ENCODE assay signal across 26 cellular contexts in the genomic region with DNA sequence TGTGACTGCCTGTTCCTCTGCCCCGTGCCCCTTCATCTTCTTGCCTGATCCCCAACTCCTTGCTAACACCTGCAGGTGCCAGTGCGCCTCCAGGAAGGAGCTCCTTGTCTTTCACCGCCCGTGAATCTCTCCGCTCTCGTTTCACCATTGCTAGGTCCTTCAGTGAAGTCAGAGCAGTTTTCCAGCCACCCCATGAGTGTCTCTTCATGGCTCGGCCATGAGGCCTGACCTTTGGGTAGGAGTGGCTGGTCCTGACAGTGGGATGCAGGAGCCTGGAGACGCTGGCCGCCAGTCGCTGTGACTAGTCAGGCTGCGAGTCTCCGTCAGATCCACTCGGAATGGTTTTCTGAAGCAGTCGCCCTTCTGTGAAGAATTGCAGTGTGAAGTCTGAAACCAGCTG. TPM values are rescaled to one million over a fixed set of nuclear protein-coding genes. Genes with fewer than 3 reads are reported as not detected.
DNase-seq lines count a peak whose midpoint lies in the region; FAIRE-seq and TF ChIP-seq lines count a peak whose summit lies in the region.
"Had no signal": no experiment of that assay in that cellular context is flagged by ENCODE, and none has a peak within 500 bp of the region (broad histone marks: within the 10 kb centered on the region; RNA-seq: fewer than 3 reads in every experiment).

No MANE protein-coding gene starts in this region.

- TF ChIP-seq CTCF in H9 (conservative IDR thresholded peaks at IDR 0.05): no peak
- no peak for TF ChIP-seq CTCF in H1 (IDR thresholded peaks at IDR 0.05; ENCODE audit: control extremely low read depth in 1 of 3, insufficient read depth in 1 of 3, low read depth in 1 of 3, low read length in 3 of 3)
- no peak for TF ChIP-seq CTCF in osteoblast (IDR thresholded peaks at IDR 0.05; ENCODE audit: extremely low read depth, low read depth, low read length)
- no peak for TF ChIP-seq CTCF in lower leg skin (IDR thresholded peaks at IDR 0.05)
- TF ChIP-seq CTCF in testis (IDR thresholded peaks at IDR 0.05): no peak
- TF ChIP-seq CTCF in nephron progenitor cell (IDR thresholded peaks at IDR 0.05): no peak

- DNase-seq in H9 (peak; percentile 32), H1 (ENCODE audit: low read depth in 1 of 2, low spot score in 2 of 2) (peak in 1 of 2 experiments; percentile 48), left kidney (ENCODE audit: low read depth, low spot score) (peak; percentile 2), osteoblast (ENCODE audit: insufficient read length, low spot score, missing footprints) (peak; percentile 8), lower leg skin (ENCODE audit: low spot score in 2 of 2) (no peak), testis (no peak), nephron progenitor cell (no peak), NCI-H146 (lab: John Stamatoyannopoulos, UW) (no peak)
- DNase-seq: 8988T; ACHN; AML-193; BE2C; CD4-positive, alpha-beta T cell; CD8-positive, alpha-beta memory T cell; DMS 273 treated with DMSO at 0.1 percent for 48 hours; DMS79; EL; GDM1; HFFc6 had no signal

- H2AK5ac ChIP-seq in H9 (ENCODE audit: insufficient read length, low read length): no peak overlapping the region
- no peak overlapping the region for H2AK5ac ChIP-seq in H1 (ENCODE audit: low read depth, low read length)

- H2BK5ac ChIP-seq in H9 (ENCODE audit: insufficient read length, low read length) (no peak overlapping the region), H1 (ENCODE audit: low read depth, low read length) (no peak overlapping the region; the same call in 1 of the 2 replicates)

- H3K4me1 Mint-ChIP-seq in H9 (peaks cover 22 to 23% of the 10 kb centered on the region in 2 experiments), nephron progenitor cell (peaks cover 5% of the 10 kb centered on the region)
- H3K4me1 Mint-ChIP-seq: CD14-positive monocyte; CD8-positive, alpha-beta memory T cell had no signal

- H3K9ac ChIP-seq in H9 (ENCODE audit: extremely low read depth, insufficient read length, low read length) (no peak overlapping the region), H1 (replicated peaks in 1 of 4; ENCODE audit: extremely low read depth in 1 of 4, low read depth in 3 of 4, low read length in 3 of 4) (no peak overlapping the region)
- H3K9ac ChIP-seq: BLaER1 treated with 17β-estradiol and CSF1 and Interleukin-3, amounts not matched to agents 10 nM and 100 nM had no signal

- H4K91ac ChIP-seq in H9 (ENCODE audit: insufficient read length, low read depth, low read length) (no peak overlapping the region), H1 (replicated peaks; ENCODE audit: insufficient read length, low read length) (no peak overlapping the region)

- peaks cover 2 to 15% (median 6%) of the 10 kb centered on the region in 3 experiments; a peak in 6 of 7 replicates for H3K36me3 Mint-ChIP-seq in H9 (ENCODE audit: insufficient read depth in 1 of 3, low read depth in 3 of 3)
- peaks cover 14% of the 10 kb centered on the region for H3K36me3 Mint-ChIP-seq in nephron progenitor cell (ENCODE audit: low read depth)
- H3K36me3 Mint-ChIP-seq: CD14-positive monocyte had no signal

- no peak overlapping the region for H4K5ac ChIP-seq in H9 (ENCODE audit: insufficient read length, low read depth, low read length)
- H4K5ac ChIP-seq in H1 (ENCODE audit: insufficient read length, low read depth, low read length): no peak overlapping the region

- H2BK12ac ChIP-seq in H9 (ENCODE audit: insufficient read length, low read depth, low read length): no peak overlapping the region
- H2BK12ac ChIP-seq in H1 (ENCODE audit: low read depth, low read length): peak overlapping the region; percentile 76; the same call in 1 of the 2 replicates

- H2AFZ ChIP-seq in H9 (ENCODE audit: low read length) (no peak overlapping the region), H1 (ENCODE audit: low read length) (no peak overlapping the region), osteoblast (ENCODE audit: low read length) (no peak overlapping the region)

- no peak overlapping the region for H3K14ac ChIP-seq in H9 (ENCODE audit: insufficient read depth, low read length)
- no peak overlapping the region for H3K14ac ChIP-seq in H1 (ENCODE audit: insufficient read length)

- H3K4ac ChIP-seq in H9 (ENCODE audit: low read depth, low read length) (no peak overlapping the region), H1 (replicated peaks; ENCODE audit: insufficient read length, low read depth, low read length) (no peak overlapping the region)

- FAIRE-seq in H1 (lab: Jason Lieb, UNC): no peak
- FAIRE-seq: A549, D721Med, GM12891, GM18507 had no signal

- no CpG with 5 or more reads among the region's 14 CpGs for WGBS in H9 (ENCODE audit: extremely low coverage, insufficient read length, low lambda C conversion rate)
- WGBS in H1 (ENCODE audit: extremely low coverage in 1 of 2, insufficient coverage in 1 of 2, insufficient read length in 1 of 2, insufficient replicate concordance in 2 of 2, low coverage in 1 of 2, low lambda C conversion rate in 2 of 2, missing lambda C conversion rate in 1 of 2), 2 experiments: 90% methylated on average over 14 of the region's 14 CpGs; no CpG with 5 or more reads in 1 of the 2 experiments
- 89 to 92% methylated on average over 14 of the region's 14 CpGs for WGBS in lower leg skin, 2 donors
- 67 to 73% methylated on average over 14 of the region's 14 CpGs for WGBS in testis, 2 donors

- H3K27me3 ChIP-seq in H9 (ENCODE audit: insufficient read depth, low read length) (no peaks in the 10 kb centered on the region), H1 (replicated peaks in 1 of 4; ENCODE audit: control insufficient read depth in 3 of 4, extremely low read depth in 1 of 4, insufficient read depth in 3 of 4, low read length in 3 of 4) (no peaks in the 10 kb centered on the region), osteoblast (ENCODE audit: insufficient read depth, low read length) (no peaks in the 10 kb centered on the region), testis (no peaks in the 10 kb centered on the region)
- H3K27me3 ChIP-seq: BLaER1 treated with 17β-estradiol and CSF1 and Interleukin-3, amounts not matched to agents 10 nM and 100 nM had no signal

- CTCF ChIA-PET in H1 (lab: Charles Lee; ENCODE audit: partially characterized antibody): interaction anchor here (0.5 to 1.6 kb wide), 4 partner anchors 15 to 116 kb away, joined by 3 to 4 read pairs (median 4); no protein-coding TSS in a partner anchor

- H3K18ac ChIP-seq in H9 (ENCODE audit: insufficient read length, low read depth, low read length) (no peak overlapping the region), H1 (ENCODE audit: extremely low read depth, low read length) (no peak overlapping the region)

- H3K79me1 ChIP-seq in H9 (ENCODE audit: insufficient read depth, low read depth, low read length, poor library complexity, severe bottlenecking) (no peaks in the 10 kb centered on the region), H1 (ENCODE audit: low read depth, low read length) (no peaks in the 10 kb centered on the region; the same call in 1 of the 2 replicates)

- H2BK15ac ChIP-seq in H9 (ENCODE audit: low read depth, low read length): no peak overlapping the region
- peak overlapping the region; percentile 46; the same call in 1 of the 2 replicates for H2BK15ac ChIP-seq in H1 (ENCODE audit: low read length)

- H3K56ac ChIP-seq in H9 (ENCODE audit: insufficient read length, low read depth, low read length) (no peak overlapping the region), H1 (replicated peaks; ENCODE audit: insufficient read length, low read depth, low read length) (no peak overlapping the region)

- POLR2A ChIA-PET in H1 (lab: Charles Lee; ENCODE audit: partially characterized antibody): interaction anchor here (0.7 to 1.5 kb wide), 3 partner anchors 15 to 55 kb away, joined by 3 read pairs; no protein-coding TSS in a partner anchor

- H3K4me3 Mint-ChIP-seq in H9 (no peak overlapping the region), nephron progenitor cell (no peak overlapping the region)
- H3K4me3 Mint-ChIP-seq: CD14-positive monocyte; CD4-positive, alpha-beta T cell; CD8-positive, alpha-beta memory T cell; HFFc6 had no signal

- TF ChIP-seq POLR2A in H1 (IDR thresholded peaks at IDR 0.05; ENCODE audit: control extremely low read depth in 1 of 2, low read depth in 2 of 2, low read length in 2 of 2): no peak
- no peak for TF ChIP-seq POLR2A in lower leg skin (IDR thresholded peaks at IDR 0.05)
- TF ChIP-seq POLR2A in testis (IDR thresholded peaks at IDR 0.05): no peak

- TF ChIP-seq EP300 in H1 (IDR thresholded peaks at IDR 0.05; ENCODE audit: borderline replicate concordance in 1 of 2, low read depth in 2 of 2, low read length in 2 of 2): no peak

- H2BK120ac ChIP-seq in H9 (ENCODE audit: low read depth, low read length, poor library complexity, severe bottlenecking): no peak overlapping the region
- no peak overlapping the region for H2BK120ac ChIP-seq in H1 (replicated peaks; ENCODE audit: low read depth, low read length)

- TF ChIP-seq RAD21 in H1 (IDR thresholded peaks at IDR 0.05 in 1 of 2, conservative IDR thresholded peaks at IDR 0.05 in 1 of 2; ENCODE audit: low read depth in 2 of 2, low read length in 2 of 2): peak; percentile 13 to 35; a peak in 2 of 4 replicates

- H3K27ac Mint-ChIP-seq in H9 (peak overlapping the region in 1 of 3 experiments; percentile 11; a peak in 2 of 7 replicates), nephron progenitor cell (no peak overlapping the region)
- H3K27ac Mint-ChIP-seq: CD14-positive monocyte; CD4-positive, alpha-beta T cell; CD8-positive, alpha-beta memory T cell had no signal

- H2BK20ac ChIP-seq in H9 (ENCODE audit: low read depth, low read length, poor library complexity, severe bottlenecking) (no peak overlapping the region), H1 (ENCODE audit: low read length) (no peak overlapping the region)

- H3K9me3 Mint-ChIP-seq in H9 (peaks cover 7 to 10% of the 10 kb centered on the region in 2 experiments; a peak in 4 of 5 replicates), nephron progenitor cell (peaks cover 20% of the 10 kb centered on the region)
- H3K9me3 Mint-ChIP-seq: CD4-positive, alpha-beta T cell; CD8-positive, alpha-beta memory T cell; HFFc6 had no signal

- H3T11ph ChIP-seq in H9 (ENCODE audit: low read length): no peak overlapping the region

- H3K4me1 ChIP-seq in H9 (ENCODE audit: insufficient read depth, low read length) (peaks cover 3% of the 10 kb centered on the region; the same call in 1 of the 2 replicates), H1 (replicated peaks in 1 of 4; ENCODE audit: control insufficient read depth in 3 of 4, insufficient read depth in 4 of 4, low read length in 3 of 4) (peaks cover 0 to 9% (median 2%) of the 10 kb centered on the region in 4 experiments; a peak in 5 of 7 replicates), osteoblast (ENCODE audit: insufficient read depth, low read length) (peaks cover 11% of the 10 kb centered on the region), testis (no peaks in the 10 kb centered on the region)
- H3K4me1 ChIP-seq: BE2C; BLaER1 treated with 17β-estradiol and CSF1 and Interleukin-3, amounts not matched to agents 10 nM and 100 nM; HAP-1 had no signal

- no peak overlapping the region for H3K4me2 ChIP-seq in H9 (ENCODE audit: insufficient read depth, insufficient read length, low read length)
- no peak overlapping the region for H3K4me2 ChIP-seq in H1 (ENCODE audit: insufficient read depth in 1 of 2, low read depth in 2 of 2, low read length in 2 of 2)
- no peak overlapping the region for H3K4me2 ChIP-seq in osteoblast (ENCODE audit: insufficient read depth, low read length)
- H3K4me2 ChIP-seq: A549; BLaER1 treated with 17β-estradiol and CSF1 and Interleukin-3, amounts not matched to agents 10 nM and 100 nM had no signal

- H4K8ac ChIP-seq in H9 (replicated peaks; ENCODE audit: insufficient read length, low read depth, low read length) (no peak overlapping the region), H1 (ENCODE audit: extremely low read depth, insufficient read depth, low read length) (no peak overlapping the region)

- H3K36me3 ChIP-seq in H1 (ENCODE audit: control insufficient read depth in 2 of 4, insufficient read depth in 4 of 4, low read length in 3 of 4): no peaks in the 10 kb centered on the region
- no peaks in the 10 kb centered on the region for H3K36me3 ChIP-seq in osteoblast (ENCODE audit: insufficient read depth, low read length)
- H3K36me3 ChIP-seq in testis (ENCODE audit: low read depth, missing control alignments): no peaks in the 10 kb centered on the region
- H3K36me3 ChIP-seq: BE2C; BLaER1 treated with 17β-estradiol and CSF1 and Interleukin-3, amounts not matched to agents 10 nM and 100 nM; HAP-1 had no signal

- H3K4me3 ChIP-seq in H1 (ENCODE audit: extremely low read depth in 1 of 4, insufficient read depth in 2 of 4, low read depth in 3 of 4, low read length in 4 of 4) (no peak overlapping the region), osteoblast (ENCODE audit: insufficient read depth, low read length) (no peak overlapping the region), lower leg skin (ENCODE audit: low read depth, poor library complexity, severe bottlenecking) (no peak overlapping the region), testis (no peak overlapping the region)
- H3K4me3 ChIP-seq: A549; BLaER1 treated with 17β-estradiol and CSF1 and Interleukin-3, amounts not matched to agents 10 nM and 100 nM; HAP-1 had no signal

- H4K20me1 ChIP-seq in H9 (ENCODE audit: control insufficient read depth, insufficient read depth, insufficient read length) (no peaks in the 10 kb centered on the region), H1 (replicated peaks in 1 of 2; ENCODE audit: control insufficient read depth in 1 of 2, insufficient read depth in 2 of 2, low read length in 2 of 2) (no peaks in the 10 kb centered on the region), osteoblast (ENCODE audit: insufficient read depth, low read length) (no peaks in the 10 kb centered on the region)
- H4K20me1 ChIP-seq: BLaER1 treated with 17β-estradiol and CSF1 and Interleukin-3, amounts not matched to agents 10 nM and 100 nM had no signal

- H3K9me3 ChIP-seq in H9 (ENCODE audit: control insufficient read depth, low read depth, low read length) (no peaks in the 10 kb centered on the region), H1 (ENCODE audit: insufficient read depth in 2 of 2, low read depth in 1 of 2, low read length in 1 of 2) (no peaks in the 10 kb centered on the region), osteoblast (ENCODE audit: low read depth, low read length) (no peaks in the 10 kb centered on the region), testis (no peaks in the 10 kb centered on the region)
- H3K9me3 ChIP-seq: A549, BE2C, HAP-1 had no signal

- H3K23me2 ChIP-seq in H9 (ENCODE audit: insufficient read length, low read depth, low read length, poor library complexity, severe bottlenecking) (no peaks in the 10 kb centered on the region), H1 (ENCODE audit: low read depth, low read length) (no peaks in the 10 kb centered on the region)

- H3K23ac ChIP-seq in H9 (ENCODE audit: insufficient read length, low read depth, low read length) (no peak overlapping the region), H1 (ENCODE audit: insufficient read length) (no peak overlapping the region)

- H3K27ac ChIP-seq in H9 (ENCODE audit: insufficient read length, low read depth, low read length): no peak overlapping the region
- no peak overlapping the region for H3K27ac ChIP-seq in H1 (ENCODE audit: low read depth, low read length)
- no peak overlapping the region for H3K27ac ChIP-seq in osteoblast (ENCODE audit: low read depth, low read length)
- H3K27ac ChIP-seq in testis: no peak overlapping the region
- H3K27ac ChIP-seq: A549; BLaER1 treated with 17β-estradiol and CSF1 and Interleukin-3, amounts not matched to agents 10 nM and 100 nM had no signal

- H3K79me2 ChIP-seq in H9 (ENCODE audit: insufficient read depth, low read length) (no peaks in the 10 kb centered on the region), H1 (ENCODE audit: control insufficient read depth in 1 of 2, insufficient read depth in 2 of 2, low read length in 2 of 2) (no peaks in the 10 kb centered on the region), osteoblast (ENCODE audit: insufficient read depth, low read length) (no peaks in the 10 kb centered on the region)

- H3K27me3 Mint-ChIP-seq in H9 (ENCODE audit: low read depth): no peaks in the 10 kb centered on the region; the same call in 1 of the 2 replicates
- peaks cover 16% of the 10 kb centered on the region for H3K27me3 Mint-ChIP-seq in nephron progenitor cell (ENCODE audit: low read depth, poor library complexity)

- intact Hi-C loops in lower leg skin (cut with DNase I; ENCODE audit: low total_unique reads) (no loop called here), testis (cut with DNase I; ENCODE audit: low total_unique reads) (no loop called here)

RNA-seq across cellular contexts. Expression of gene ING1, which starts 43.8 kb away (rescaled TPM):
- total RNA-seq in H9 (2021) (17.3 and 18.7 TPM in 2 replicates), osteoblast (9.1 and 10.5 TPM in 2 replicates), lower leg skin (10 to 100 TPM; 10.6 to 26.1 (median 13.7) TPM), testis (10 to 100 TPM; 43.6 to 45.5 TPM)
- total RNA-seq in H1 (2021; fragmentation: NEBNext Ultra II Directional; extraction: Animal tissue kit (Norgen Biotek cat#: 25700)): 26.6 and 28.6 TPM in 2 replicates
- polyA plus RNA-seq in H1 (2011; rRNA removed) (22.3 and 30.3 TPM in 2 replicates), testis (ENCODE audit: insufficient read depth, low read depth, low replicate concordance) (42.2 TPM)
- 35.6 TPM for polyA plus RNA-seq in H1 (2011; cell fraction: cytosol; rRNA removed)
- 33.9 TPM for polyA plus RNA-seq in H1 (2011; cell fraction: nucleus; rRNA removed)
- 19.9 to 26.8 TPM (median 26.2 TPM) in 4 replicates for polyA plus RNA-seq in H1 (2012, experiment 1 of 2)
- 8.4 TPM for polyA plus RNA-seq in H1 (2012, experiment 2 of 2)
- polyA plus RNA-seq in H1 (2013, experiment 1 of 2): 20.2 TPM
- polyA plus RNA-seq in H1 (2013, experiment 2 of 2): 20.1 TPM
- polyA minus RNA-seq in H1 (2011; rRNA and poly(A)+ RNA removed): 10.0 and 11.6 TPM in 2 replicates
- 29.4 TPM for polyA minus RNA-seq in H1 (2011; cell fraction: cytosol; rRNA and poly(A)+ RNA removed)
- polyA minus RNA-seq in H1 (2011; cell fraction: nucleus; rRNA and poly(A)+ RNA removed): 20.5 TPM

RNA-seq across cellular contexts. Expression of gene CARS2, which starts 51.4 kb away (rescaled TPM):
- total RNA-seq in H9 (2021): 41.9 and 46.3 TPM in 2 replicates
- total RNA-seq in H1 (2021; fragmentation: NEBNext Ultra II Directional; extraction: Animal tissue kit (Norgen Biotek cat#: 25700)): 44.5 and 55.9 TPM in 2 replicates
- polyA plus RNA-seq in H1 (2011; rRNA removed): 47.7 and 87.9 TPM in 2 replicates
- 152 TPM for polyA plus RNA-seq in H1 (2011; cell fraction: cytosol; rRNA removed)
- 114 TPM for polyA plus RNA-seq in H1 (2011; cell fraction: nucleus; rRNA removed)
- polyA plus RNA-seq in H1 (2012, experiment 1 of 2): 40.7 to 47.8 TPM (median 43.3 TPM) in 4 replicates
- 35.5 TPM for polyA plus RNA-seq in H1 (2012, experiment 2 of 2)
- polyA plus RNA-seq in H1 (2013, experiment 1 of 2): 34.4 TPM
- polyA plus RNA-seq in H1 (2013, experiment 2 of 2): 31.2 TPM
- 26.5 and 27.5 TPM in 2 replicates for polyA minus RNA-seq in H1 (2011; rRNA and poly(A)+ RNA removed)
- 29.7 TPM for polyA minus RNA-seq in H1 (2011; cell fraction: cytosol; rRNA and poly(A)+ RNA removed)
- polyA minus RNA-seq in H1 (2011; cell fraction: nucleus; rRNA and poly(A)+ RNA removed): 54.5 TPM
- total RNA-seq in osteoblast: 154 and 161 TPM in 2 replicates
- total RNA-seq in lower leg skin: 10 to 100 TPM; 33.9 to 64.7 (median 51.8) TPM
- 100 to 1,000 TPM; 100 to 116 TPM for total RNA-seq in testis
- 60.4 TPM for polyA plus RNA-seq in testis (ENCODE audit: insufficient read depth, low read depth, low replicate concordance)

Comparison
In these comparisons a context has a peak if more than half of its experiments do, and no peak if none do; other contexts are left out.
1. DNase-seq: peak in H9 (single experiment), left kidney (single experiment) and osteoblast (single experiment); none in lower leg skin (0 of 2), testis (single experiment), nephron progenitor cell (single experiment) and NCI-H146 (single experiment).